Comparison of ENCODE assay signal across 9 cellular contexts in the genomic region with DNA sequence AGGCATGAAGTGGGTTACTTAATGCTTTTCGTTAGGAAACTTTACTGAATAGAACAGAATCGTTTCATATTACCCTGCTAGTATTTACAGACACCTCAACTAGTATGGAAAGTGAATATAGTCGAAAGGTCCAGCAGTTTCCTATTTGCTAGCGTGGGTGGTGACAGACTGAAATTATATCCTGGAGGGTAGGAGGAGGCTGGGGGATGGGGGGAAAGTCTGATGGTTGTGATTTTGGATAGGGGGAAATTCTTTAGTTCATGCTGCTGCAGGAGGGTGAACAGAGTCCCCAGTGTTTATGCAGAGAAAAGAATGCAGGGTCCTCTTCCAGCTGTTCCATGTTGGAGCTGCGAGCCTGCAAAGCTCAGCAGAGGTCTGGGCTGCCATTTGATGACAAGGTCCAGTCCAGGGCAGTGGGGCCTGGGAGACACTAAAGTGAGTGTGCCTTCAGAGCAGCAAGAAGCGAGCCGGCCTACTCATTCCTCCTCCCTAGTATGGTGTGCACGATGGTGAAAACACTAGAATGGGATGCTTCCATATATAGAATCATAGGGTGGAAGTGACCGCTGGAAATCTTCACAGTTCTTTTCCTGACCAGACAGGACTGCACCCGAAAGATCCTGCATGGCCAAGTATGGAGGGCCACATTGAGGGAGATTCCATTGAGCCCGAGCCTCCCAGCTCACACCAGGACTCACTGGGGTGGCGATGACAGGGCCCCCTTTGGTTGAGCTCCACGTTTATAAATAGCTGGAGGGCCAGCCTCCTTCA. TPM values are rescaled to one million over a fixed set of nuclear protein-coding genes. Genes with fewer than 3 reads are reported as not detected.
DNase-seq lines count a peak whose midpoint lies in the region; ATAC-seq and TF ChIP-seq lines count a peak whose summit lies in the region.
"Had no signal": no experiment of that assay in that cellular context is flagged by ENCODE, and none has a peak within 500 bp of the region (broad histone marks: within the 10 kb centered on the region; RNA-seq: fewer than 3 reads in every experiment).

No MANE protein-coding gene starts in this region.

- no peak for TF ChIP-seq CTCF in heart left ventricle (IDR thresholded peaks at IDR 0.05)
- TF ChIP-seq CTCF in psoas muscle (IDR thresholded peaks at IDR 0.05), result no peak
- TF ChIP-seq CTCF in GM13977 (IDR thresholded peaks at IDR 0.05; ENCODE audit: extremely low read depth, insufficient read depth, missing control alignments), result no peak

- no peak for ATAC-seq in activated T-helper 17 cell treated with anti-CD3 and anti-CD28 coated beads, Interleukin-2, amount 50 U/mL, for 72 hours (replicated peaks)
- ATAC-seq in heart left ventricle, result peak; percentile 7 to 31 (median 13)
- peak in 2 of 4 donors; percentile 8 to 20 for ATAC-seq in psoas muscle

- peaks cover 5% of the 10 kb centered on the region for H3K27me3 Mint-ChIP-seq in activated T-helper 17 cell treated with anti-CD3 and anti-CD28 coated beads, Interleukin-2, amount 50 U/mL, for 72 hours

- H3K9ac ChIP-seq in ES-I3 (ENCODE audit: low read depth, low read length), result peak overlapping the region; percentile 47; the same call in 1 of the 2 replicates

- peaks cover 12% of the 10 kb centered on the region for H3K9me3 Mint-ChIP-seq in activated T-helper 17 cell treated with anti-CD3 and anti-CD28 coated beads, Interleukin-2, amount 50 U/mL, for 72 hours

- H3K9me3 ChIP-seq in ES-I3 (ENCODE audit: control insufficient read depth, insufficient read depth, low read length) (no peaks in the 10 kb centered on the region), heart left ventricle (peaks cover 0 to 16% (median 0%) of the 10 kb centered on the region in 12 donors), psoas muscle (peaks cover 8% of the 10 kb centered on the region)

- 23 to 35% (median 29%) methylated on average over 6 to 13 of the region's 13 CpGs for WGBS in heart left ventricle, 4 donors
- WGBS in psoas muscle, 3 donors, result 18 to 23% (median 19%) methylated on average over 13 of the region's 13 CpGs

- H3K27me3 ChIP-seq in heart left ventricle (no peaks in the 10 kb centered on the region), psoas muscle (ENCODE audit: insufficient read depth in 3 of 3, low read length in 2 of 3) (no peaks in the 10 kb centered on the region)

- H3K36me3 Mint-ChIP-seq in activated T-helper 17 cell treated with anti-CD3 and anti-CD28 coated beads, Interleukin-2, amount 50 U/mL, for 72 hours (ENCODE audit: low read depth), result peaks cover 10% of the 10 kb centered on the region

- peak overlapping the region; percentile 92 for H3K4me3 Mint-ChIP-seq in activated T-helper 17 cell treated with anti-CD3 and anti-CD28 coated beads, Interleukin-2, amount 50 U/mL, for 72 hours

- H3K36me3 ChIP-seq in ES-I3 (ENCODE audit: insufficient read depth, low read length) (no peaks in the 10 kb centered on the region), heart left ventricle (peaks cover 0 to 23% (median 5%) of the 10 kb centered on the region in 9 donors), psoas muscle (ENCODE audit: insufficient read depth in 1 of 2, low read depth in 1 of 2) (peaks cover 0 to 12% of the 10 kb centered on the region in 2 donors)

- H3K4me3 ChIP-seq in heart left ventricle, result peak overlapping the region in 11 of 12 donors; percentile 3 to 91 (median 75)
- H3K4me3 ChIP-seq in psoas muscle, result peak overlapping the region; percentile 86

- H3K27ac Mint-ChIP-seq in activated T-helper 17 cell treated with anti-CD3 and anti-CD28 coated beads, Interleukin-2, amount 50 U/mL, for 72 hours, result no peak overlapping the region

- in situ Hi-C loops in GM13977 (cut with MboI; ENCODE audit: low pct_unique_long_range_greater_than_20kb, low sequenced_read_pairs, unreplicated experiment), result no loop called here

- peaks cover 12% of the 10 kb centered on the region for H3K4me1 ChIP-seq in ES-I3 (ENCODE audit: insufficient read depth, low read length)
- peaks cover 0 to 65% (median 36%) of the 10 kb centered on the region in 12 donors for H3K4me1 ChIP-seq in heart left ventricle
- H3K4me1 ChIP-seq in psoas muscle, result peaks cover 55% of the 10 kb centered on the region

- DNase-seq in heart left ventricle (peak in 4 of 5 donors; percentile 39 to 71 (median 56)), psoas muscle (peak in 1 of 2 donors; percentile 59), activated gamma-delta T cell (lab: John Stamatoyannopoulos, UW) (no peak), NCI-H146 (lab: John Stamatoyannopoulos, UW) (no peak), erythroblast (lab: John Stamatoyannopoulos, UW) (no peak), GM13977 (ENCODE audit: low spot score) (no peak)
- DNase-seq: NCI-H226 had no signal

- H3K27ac ChIP-seq in heart left ventricle, result peak overlapping the region; percentile 18 to 100 (median 98)
- H3K27ac ChIP-seq in psoas muscle, result peak overlapping the region; percentile 99

- intact Hi-C loops in heart left ventricle (cut with DNase I), result loop anchor here in 8 of 10 donors (5.0 to 10.0 kb wide), 8 partner anchors 73 to 416 kb away; a partner anchor contains a TSS
- intact Hi-C loops in psoas muscle (cut with DNase I), result loop anchor here (5.0 kb wide), 2 partner anchors 83 to 128 kb away; no protein-coding TSS in a partner anchor

- H3K4me1 Mint-ChIP-seq in activated T-helper 17 cell treated with anti-CD3 and anti-CD28 coated beads, Interleukin-2, amount 50 U/mL, for 72 hours, result no peaks in the 10 kb centered on the region

- TF ChIP-seq POLR2A in heart left ventricle (IDR thresholded peaks at IDR 0.05), result peak; percentile 29 to 36
- no peak for TF ChIP-seq POLR2A in erythroblast (IDR thresholded peaks at IDR 0.05; ENCODE audit: low read length)

RNA-seq across cellular contexts. Expression of a gene that starts 2.1 kb away (rescaled TPM):
- total RNA-seq in activated T-helper 17 cell treated with anti-CD3 and anti-CD28 coated beads, Interleukin-2, amount 50 U/mL, for 72 hours, result 1 to 10 TPM; 3.2 to 4.4 TPM
- total RNA-seq in heart left ventricle (100 to 1,000 TPM in 8 of 9 donors, 10 to 100 TPM in 1; 95.7 to 247 (median 159) TPM), psoas muscle (100 to 1,000 TPM in 1 of 4 donors, 10 to 100 TPM in 3; 66.7 to 139 (median 76.3) TPM)
- polyA plus RNA-seq in heart left ventricle (10 to 100 TPM; 45.0 to 63.6 TPM), psoas muscle (10 to 100 TPM in 2 of 3 donors, 1 to 10 TPM in 1; 9.6 to 67.9 (median 22.1) TPM)

RNA-seq across cellular contexts. Expression of a gene that starts 59.3 kb away (rescaled TPM):
- total RNA-seq in activated T-helper 17 cell treated with anti-CD3 and anti-CD28 coated beads, Interleukin-2, amount 50 U/mL, for 72 hours, result 10 to 100 TPM; 12.3 to 13.5 TPM
- total RNA-seq in heart left ventricle (10 to 100 TPM; 10.6 to 28.2 (median 16.6) TPM), psoas muscle (10 to 100 TPM; 14.1 to 25.8 (median 22.7) TPM)
- polyA plus RNA-seq in heart left ventricle (10 to 100 TPM; 15.7 to 17.7 TPM), psoas muscle (10 to 100 TPM; 21.0 to 41.9 (median 21.6) TPM)

Comparison
In these comparisons a context has a peak if more than half of its experiments do, and no peak if none do; other contexts are left out.
1. DNase-seq: peak in heart left ventricle (4 of 5); none in activated gamma-delta T cell (single experiment), NCI-H146 (single experiment), erythroblast (0 of 2) and GM13977 (single experiment).
2. RNA of a gene that starts 2.1 kb away (total RNA-seq): 95.7 to 247 TPM in heart left ventricle and 66.7 to 139 TPM in psoas muscle; 3.2 to 4.4 TPM in activated T-helper 17 cell treated with anti-CD3 and anti-CD28 coated beads, Interleukin-2, amount 50 U/mL, for 72 hours; every median in the first group is over 10 times any median in the second.